Comparison of ENCODE assay signal across 8 cellular contexts in genomic region chr17:36600936-36601302, GRCh38. TPM values are rescaled to one million over a fixed set of nuclear protein-coding genes. Genes with fewer than 3 reads are reported as not detected.
A peak's percentile ranks its signal among the peaks of the same experiment; 100 is the strongest.
DNase-seq lines count a peak whose midpoint lies in the region; ATAC-seq and TF ChIP-seq lines count a peak whose summit lies in the region.

No MANE protein-coding gene starts in this region.

- H3K9me3 ChIP-seq in Peyer's patch (no peaks in the 10 kb centered on the region), neural progenitor cell (ENCODE audit: low read depth) (no peaks in the 10 kb centered on the region)

- H3K4me3 ChIP-seq in Peyer's patch (peak overlapping the region; percentile 63 to 94 (median 73)), epithelial cell of esophagus (ENCODE audit: low read length) (peak overlapping the region; percentile 80), neural progenitor cell (peak overlapping the region; percentile 70)

- peaks cover 6% of the 10 kb centered on the region for H3K79me2 ChIP-seq in neural progenitor cell (ENCODE audit: low read depth)

- H3K36me3 ChIP-seq in Peyer's patch: peaks cover 0 to 3% (median 0%) of the 10 kb centered on the region in 3 donors
- no peaks in the 10 kb centered on the region for H3K36me3 ChIP-seq in neural progenitor cell

- no peaks in the 10 kb centered on the region for H3K9me3 Mint-ChIP-seq in neural progenitor cell

- peaks cover 8% of the 10 kb centered on the region for H3K36me3 Mint-ChIP-seq in neural progenitor cell

- H3K27ac ChIP-seq in Peyer's patch (peak overlapping the region; percentile 83 to 85 (median 83)), neural progenitor cell (no peak overlapping the region)

- TF ChIP-seq POLR2A in Peyer's patch (IDR thresholded peaks at IDR 0.05): no peak

- H3K9ac ChIP-seq in neural progenitor cell: no peak overlapping the region

- no peak for TF ChIP-seq CTCF in Peyer's patch (IDR thresholded peaks at IDR 0.05)
- no peak for TF ChIP-seq CTCF in epithelial cell of esophagus (IDR thresholded peaks at IDR 0.05; ENCODE audit: insufficient read depth, low read depth, low read length, missing control alignments)
- no peak for TF ChIP-seq CTCF in neural progenitor cell (IDR thresholded peaks at IDR 0.05)

- H3K27ac Mint-ChIP-seq in neural progenitor cell: peak overlapping the region; percentile 96

- H3K4me3 Mint-ChIP-seq in neural progenitor cell: peak overlapping the region; percentile 89

- DNase-seq in activated T-cell treated with anti-CD3 and anti-CD28 coated beads for 48 hours (ENCODE audit: low read depth) (peak; percentile 23), activated T-cell treated with anti-CD3 and anti-CD28 coated beads for 4 hours (no peak), Peyer's patch (no peak), epithelial cell of esophagus (ENCODE audit: low read depth) (no peak), neural progenitor cell (ENCODE audit: low spot score) (no peak), middle frontal gyrus (ENCODE audit: extremely low spot score, low spot score) (no peak), SIG-M5 treated with dmso at 0.1 percent for 504 hours (lab: John Stamatoyannopoulos, UW; ENCODE audit: unreplicated experiment) (no peak)

- H3K27me3 Mint-ChIP-seq in neural progenitor cell (ENCODE audit: insufficient read depth, low read depth): peaks cover 8% of the 10 kb centered on the region

- peak overlapping the region; percentile 83 for H3K4me2 ChIP-seq in neural progenitor cell

- H3K27me3 ChIP-seq in Peyer's patch: no peaks in the 10 kb centered on the region
- peaks cover 8% of the 10 kb centered on the region for H3K27me3 ChIP-seq in neural progenitor cell

- peaks cover 15% of the 10 kb centered on the region for H4K20me1 ChIP-seq in neural progenitor cell (ENCODE audit: low read depth)

- peaks cover 23% of the 10 kb centered on the region for H3K4me1 Mint-ChIP-seq in neural progenitor cell

- H3K4me1 ChIP-seq in Peyer's patch: peaks cover 0 to 59% (median 11%) of the 10 kb centered on the region in 4 donors
- peaks cover 15% of the 10 kb centered on the region for H3K4me1 ChIP-seq in neural progenitor cell

- peak overlapping the region; percentile 81 for H2AFZ ChIP-seq in neural progenitor cell (replicated peaks)

- no peak for ATAC-seq in HG03521 (IDR thresholded peaks at IDR 0.05; ENCODE audit: unreplicated experiment)

- peaks cover 31% of the 10 kb centered on the region for H3F3A ChIP-seq in neural progenitor cell (ENCODE audit: low read depth)

RNA-seq across cellular contexts. Expression of gene MRM1, which starts 0.5 kb away (rescaled TPM):
- total RNA-seq in Peyer's patch (10 to 100 TPM in 3 of 4 donors, 1 to 10 TPM in 1; 6.6 to 18.8 (median 13.9) TPM), neural progenitor cell (ENCODE audit: low replicate concordance) (0.65 and 4.1 TPM in 2 replicates)

RNA-seq across cellular contexts. Expression of gene DHRS11, which starts 9.2 kb away (rescaled TPM):
- total RNA-seq in Peyer's patch: 100 to 1,000 TPM in 3 of 4 donors, 10 to 100 TPM in 1; 63.5 to 436 (median 424) TPM
- 14.4 and 27.3 TPM in 2 replicates for total RNA-seq in neural progenitor cell (ENCODE audit: low replicate concordance)

RNA-seq across cellular contexts. Expression of gene GGNBP2, which starts 56.2 kb away (rescaled TPM):
- total RNA-seq in Peyer's patch (100 to 1,000 TPM in 1 of 4 donors, 10 to 100 TPM in 3; 90.5 to 124 (median 96.8) TPM), neural progenitor cell (ENCODE audit: low replicate concordance) (44.4 and 79.5 TPM in 2 replicates)
